In the genomic region with DNA sequence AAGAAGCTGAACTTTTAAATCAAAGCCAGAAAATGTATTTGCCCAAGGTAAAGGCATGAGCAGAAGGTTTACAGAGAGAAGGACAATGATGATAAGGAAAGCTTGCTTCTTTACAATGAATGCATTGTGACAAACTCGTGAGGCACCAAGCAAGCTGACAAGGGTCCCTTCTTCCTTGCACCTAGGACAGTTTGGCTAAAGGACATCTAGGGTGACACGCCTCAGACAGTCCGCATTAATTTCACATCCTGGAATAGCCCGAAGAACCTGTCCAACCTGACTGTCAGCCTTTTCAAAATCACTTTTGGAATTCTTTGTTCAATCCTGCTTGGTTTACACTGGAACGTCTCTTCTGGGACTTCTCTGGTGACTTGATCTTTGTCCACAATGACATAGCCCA, we compare ENCODE assay signal across 1 cellular context.
A peak's percentile ranks its signal among the peaks of the same experiment; 100 is the strongest.
TF ChIP-seq lines count a peak whose summit lies in the region.

No MANE protein-coding gene starts in this region.

TF ChIP-seq in HCT116, 20 proteins besides CTCF, POLR2A, EP300 and RAD21:
- peak; percentile 54 for TF ChIP-seq SP1 (IDR thresholded peaks at IDR 0.05; ENCODE audit: low read depth)
- no peak for TF ChIP-seq CBX3 (IDR thresholded peaks at IDR 0.05; ENCODE audit: low read depth)
